Comparison of ENCODE assay signal across 8 cellular contexts in genomic region chr16:23060458-23061320, GRCh38.
DNase-seq lines count a peak whose midpoint lies in the region; ATAC-seq lines count a peak whose summit lies in the region.

No MANE protein-coding gene starts in this region.

- no peaks in the 10 kb centered on the region for H3K27me3 ChIP-seq in layer of hippocampus (ENCODE audit: control insufficient read depth, insufficient read depth, low read length)

- peak overlapping the region; percentile 39 for H3K27ac ChIP-seq in layer of hippocampus (ENCODE audit: low read depth, low read length)

- peak; percentile 44 for ATAC-seq in GM21423 (IDR thresholded peaks at IDR 0.05; ENCODE audit: unreplicated experiment)
- ATAC-seq in HG02798 (IDR thresholded peaks at IDR 0.05; ENCODE audit: poor library complexity, unreplicated experiment) = no peak

- DNase-seq in AG08396 (ENCODE audit: low spot score) (peak; percentile 68), NCI-H2227 (lab: John Stamatoyannopoulos, UW; ENCODE audit: unreplicated experiment) (peak; percentile 80)
- peak; percentile 2 to 28 (median 18) for DNase-seq in activated CD4-positive, CD25-positive, alpha-beta regulatory T cell (lab: John Stamatoyannopoulos, UW)
- DNase-seq in central memory CD4-positive, alpha-beta T cell = peak; percentile 27
- peak; percentile 50 for DNase-seq in stimulated activated CD4-positive, alpha-beta T cell treated with anti-CD3 and anti-CD28 coated beads, Interleukin-4, amount 100 ng/mL, for 1 hour

Comparison
In these comparisons a context has a peak if more than half of its experiments do, and no peak if none do; other contexts are left out.
1. DNase-seq: peak in every context shown above with its lines; median percentile 80 in NCI-H2227; 68 in AG08396; 50 in stimulated activated CD4-positive, alpha-beta T cell treated with anti-CD3 and anti-CD28 coated beads, Interleukin-4, amount 100 ng/mL, for 1 hour; 27 in central memory CD4-positive, alpha-beta T cell; 18 in activated CD4-positive, CD25-positive, alpha-beta regulatory T cell.